25 cellular contexts compared by ENCODE assay signal in the genomic region with DNA sequence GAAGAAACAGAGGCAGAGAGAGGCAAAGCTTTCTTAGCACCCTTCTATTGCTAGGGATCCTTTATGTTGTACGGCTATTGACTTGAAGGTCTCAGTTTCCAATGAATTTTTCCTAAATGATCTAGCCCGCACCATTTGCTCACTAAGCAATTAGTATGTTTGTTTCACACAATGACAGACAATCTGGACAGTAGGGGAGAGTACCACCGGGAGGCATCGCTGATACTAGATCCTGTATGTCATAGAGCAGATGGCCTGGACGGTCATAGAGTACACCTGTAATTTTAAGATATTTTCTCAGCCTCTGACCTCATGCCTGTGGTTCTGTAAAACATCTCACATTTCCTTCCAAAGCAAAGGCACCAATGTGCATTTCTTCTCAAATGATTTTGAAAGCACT.
"Had no signal": no experiment of that assay in that cellular context is flagged by ENCODE, and none has a peak within 500 bp of the region (broad histone marks: within the 10 kb centered on the region; RNA-seq: fewer than 3 reads in every experiment).

No MANE protein-coding gene starts in this region.

- H2AFZ ChIP-seq: hepatocyte, parathyroid adenoma had no signal

- H3K27ac ChIP-seq: coronary artery, esophagus muscularis mucosa, foreskin keratinocyte, gastroesophageal sphincter, heart left ventricle, hepatocyte, neutrophil, parathyroid adenoma, suprapubic skin, thyroid gland had no signal

- H3K9ac ChIP-seq: parathyroid adenoma had no signal

- H3K4me3 ChIP-seq: coronary artery, esophagus muscularis mucosa, gastroesophageal sphincter, heart left ventricle, hepatocyte, lung, smooth muscle cell, suprapubic skin, thyroid gland had no signal

- H3K4me2 ChIP-seq: hepatocyte, smooth muscle cell had no signal

- ATAC-seq: foreskin keratinocyte; gastroesophageal sphincter; heart left ventricle; left lobe of liver; natural killer cell treated with Interleukin-12 subunit alpha and Interleukin-12 subunit beta and Interleukin-15 and Interleukin-18, amount 100 ng/mL, for 72 hours; sciatic nerve; stimulated activated naive CD8-positive, alpha-beta T cell treated with anti-CD3 and anti-CD28 coated beads, Interleukin-15, amount 100 ng/mL, for 72 hours had no signal

- DNase-seq: dermis blood vessel endothelial cell; effector memory CD4-positive, alpha-beta T cell; foreskin keratinocyte; heart left ventricle; kidney; naive B cell; stimulated activated CD4-positive, alpha-beta T cell treated with anti-CD3 and anti-CD28 coated beads, Interleukin-12 subunit alpha, Interleukin-12 subunit beta, amount 100 ng/mL, for 4 hours; stimulated activated CD4-positive, alpha-beta T cell treated with anti-CD3 and anti-CD28 coated beads, Interleukin-1b, Interleukin-23, amount 100 ng/mL, for 48 hours; stimulated activated CD4-positive, alpha-beta T cell treated with anti-CD3 and anti-CD28 coated beads, Interleukin-4, amount 100 ng/mL, for 1 hour; stimulated activated CD8-positive, alpha-beta memory T cell treated with anti-CD3 and anti-CD28 coated beads, Interleukin-4, amount 100 ng/mL, for 48 hours; stimulated activated naive CD4-positive, alpha-beta T cell; stimulated activated naive CD8-positive, alpha-beta T cell treated with anti-CD3 and anti-CD28 coated beads, Interleukin-15, amount 100 ng/mL, for 72 hours; thyroid gland had no signal

- H3K36me3 ChIP-seq: esophagus muscularis mucosa, gastroesophageal sphincter, heart left ventricle, neutrophil, suprapubic skin, thyroid gland had no signal

- H3K9me3 ChIP-seq: esophagus muscularis mucosa, gastroesophageal sphincter, heart left ventricle, neutrophil, suprapubic skin, thyroid gland had no signal

- H3K27me3 ChIP-seq: esophagus muscularis mucosa, gastroesophageal sphincter, neutrophil, suprapubic skin, thyroid gland had no signal

- H3K4me1 ChIP-seq: foreskin keratinocyte, parathyroid adenoma had no signal

- H3K79me2 ChIP-seq: hepatocyte, parathyroid adenoma had no signal
